ENCODE assay signal across 16 cellular contexts in the genomic region with DNA sequence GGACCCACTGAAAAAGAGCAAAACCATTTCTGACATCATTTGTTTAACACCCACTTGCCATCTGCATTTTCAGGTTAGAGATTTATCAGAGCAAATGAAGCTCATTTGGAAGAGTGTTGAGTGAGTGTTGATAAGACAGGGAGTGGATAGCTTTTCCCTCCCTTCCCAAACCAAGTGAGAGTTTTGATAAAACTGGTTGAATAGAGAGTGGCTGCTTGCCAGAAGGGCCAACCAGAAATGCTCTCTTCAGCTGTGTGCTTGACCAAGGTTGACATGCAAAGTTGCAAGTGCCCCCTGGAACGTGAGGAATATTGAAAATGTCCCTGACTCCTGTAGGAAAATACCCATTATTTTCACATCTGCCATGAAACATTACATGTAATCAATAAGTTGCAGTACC.
DNase-seq lines count a peak whose midpoint lies in the region; ATAC-seq and TF ChIP-seq lines count a peak whose summit lies in the region.
"Had no signal": no experiment of that assay in that cellular context is flagged by ENCODE, and none has a peak within 500 bp of the region (broad histone marks: within the 10 kb centered on the region; RNA-seq: fewer than 3 reads in every experiment).

No MANE protein-coding gene starts in this region.

- H3K27me3 Mint-ChIP-seq in endodermal cell (ENCODE audit: insufficient read depth) = no peaks in the 10 kb centered on the region
- H3K27me3 Mint-ChIP-seq: CD4-positive, CD25-positive, alpha-beta regulatory T cell; CD8-positive, alpha-beta memory T cell had no signal

- H3K4me1 Mint-ChIP-seq in endodermal cell = peaks cover 11% of the 10 kb centered on the region
- H3K4me1 Mint-ChIP-seq: CD4-positive, CD25-positive, alpha-beta regulatory T cell; CD8-positive, alpha-beta memory T cell had no signal

- intact Hi-C loops in left cardiac atrium (cut with DNase I) = no loop called here
- intact Hi-C loops in heart right ventricle (cut with DNase I) = no loop called here
- intact Hi-C loops in thyroid gland (cut with DNase I) = no loop called here

- no peak overlapping the region for H3K4me3 Mint-ChIP-seq in endodermal cell
- H3K4me3 Mint-ChIP-seq: CD4-positive, CD25-positive, alpha-beta regulatory T cell; CD8-positive, alpha-beta memory T cell; H9 had no signal

- no peaks in the 10 kb centered on the region for H3K79me1 ChIP-seq in mesendoderm (ENCODE audit: low read length)

- no peaks in the 10 kb centered on the region for H3K27me3 ChIP-seq in heart right ventricle
- H3K27me3 ChIP-seq in mesendoderm (ENCODE audit: insufficient read depth, low read length, poor library complexity) = no peaks in the 10 kb centered on the region
- H3K27me3 ChIP-seq in thyroid gland = no peaks in the 10 kb centered on the region
- H3K27me3 ChIP-seq in endodermal cell (ENCODE audit: control insufficient read depth, insufficient read depth, low read length, poor library complexity, severe bottlenecking) = no peaks in the 10 kb centered on the region
- H3K27me3 ChIP-seq: BE2C had no signal

- no peak overlapping the region for H3K23ac ChIP-seq in mesendoderm (ENCODE audit: low read length)

- no peak overlapping the region for H2BK15ac ChIP-seq in mesendoderm (replicated peaks; ENCODE audit: low read depth)

- no peak overlapping the region for H3K27ac Mint-ChIP-seq in endodermal cell
- H3K27ac Mint-ChIP-seq: CD4-positive, CD25-positive, alpha-beta regulatory T cell; CD8-positive, alpha-beta memory T cell; H9 had no signal

- H4K8ac ChIP-seq in mesendoderm (ENCODE audit: low read depth, low read length) = no peak overlapping the region

- no peak overlapping the region for H4K5ac ChIP-seq in mesendoderm (ENCODE audit: low read length)

- H3K56ac ChIP-seq in mesendoderm (ENCODE audit: low read length) = no peak overlapping the region

- H2BK120ac ChIP-seq in mesendoderm (ENCODE audit: low read depth, low read length) = peak overlapping the region; percentile 28

- TF ChIP-seq CTCF in heart right ventricle (IDR thresholded peaks at IDR 0.05) (no peak), thyroid gland (IDR thresholded peaks at IDR 0.05) (no peak), endodermal cell (conservative IDR thresholded peaks at IDR 0.05) (no peak)

- H3K18ac ChIP-seq in mesendoderm (ENCODE audit: low read length) = no peak overlapping the region

- peak; percentile 23 to 68 for ATAC-seq in left cardiac atrium
- no peak for ATAC-seq in heart right ventricle
- ATAC-seq in GM21717 (IDR thresholded peaks at IDR 0.05; ENCODE audit: unreplicated experiment) = no peak

- no peak overlapping the region for H3K4ac ChIP-seq in mesendoderm (ENCODE audit: low read depth, low read length)

- no peaks in the 10 kb centered on the region for H3K36me3 Mint-ChIP-seq in endodermal cell (ENCODE audit: low read depth)
- H3K36me3 Mint-ChIP-seq: CD4-positive, CD25-positive, alpha-beta regulatory T cell; CD8-positive, alpha-beta memory T cell had no signal

- no peaks in the 10 kb centered on the region for H3K79me2 ChIP-seq in mesendoderm (ENCODE audit: control insufficient read depth, insufficient read depth, low read length)

- no peak overlapping the region for H3K9ac ChIP-seq in mesendoderm (ENCODE audit: low read length)
- no peak overlapping the region for H3K9ac ChIP-seq in endodermal cell (ENCODE audit: extremely low read depth, low read length, poor library complexity, severe bottlenecking)

- no peaks in the 10 kb centered on the region for H3K9me3 ChIP-seq in heart right ventricle
- H3K9me3 ChIP-seq in thyroid gland = no peaks in the 10 kb centered on the region
- H3K9me3 ChIP-seq in endodermal cell (ENCODE audit: control insufficient read depth, low read length) = no peaks in the 10 kb centered on the region
- H3K9me3 ChIP-seq: BE2C had no signal

- no peak overlapping the region for H3K27ac ChIP-seq in heart right ventricle
- no peak overlapping the region for H3K27ac ChIP-seq in mesendoderm (ENCODE audit: low read depth, low read length)
- H3K27ac ChIP-seq in thyroid gland = peak overlapping the region in 1 of 3 donors; percentile 1
- H3K27ac ChIP-seq in endodermal cell (ENCODE audit: low read depth, low read length) = no peak overlapping the region

- no peaks in the 10 kb centered on the region for H3K9me3 Mint-ChIP-seq in endodermal cell
- H3K9me3 Mint-ChIP-seq: H9 had no signal

- no peak overlapping the region for H2AK5ac ChIP-seq in mesendoderm (ENCODE audit: low read length)

- peak; percentile 78 for DNase-seq in NCI-H748 (lab: John Stamatoyannopoulos, UW; ENCODE audit: unreplicated experiment)
- no peak for DNase-seq in NCI-H748 treated with DMSO at 0.1 percent for 48 hours (lab: John Stamatoyannopoulos, UW)
- no peak for DNase-seq in left cardiac atrium
- DNase-seq in heart right ventricle = no peak
- DNase-seq in mesendoderm = peak; percentile 25
- peak; percentile 60 to 62 for DNase-seq in thyroid gland
- no peak for DNase-seq in endodermal cell
- DNase-seq: ACHN; BE2C; C1 segment of cervical spinal cord; CD4-positive, CD25-positive, alpha-beta regulatory T cell; CD8-positive, alpha-beta memory T cell; GF-D8; H9; IMR-90 had no signal

- no peak for TF ChIP-seq POLR2A in thyroid gland (IDR thresholded peaks at IDR 0.05)

- WGBS in heart right ventricle, 2 donors = 29 to 53% methylated on average over 1 of the region's 1 CpG
- no CpG with 5 or more reads among the region's 1 CpG for WGBS in mesendoderm (ENCODE audit: extremely low coverage, insufficient coverage, low lambda C conversion rate)
- WGBS in thyroid gland, 2 donors = 24 to 48% methylated on average over 1 of the region's 1 CpG
- 81% methylated on average over 1 of the region's 1 CpG; no CpG with 5 or more reads in 1 of the 2 experiments for WGBS in endodermal cell (ENCODE audit: insufficient coverage in 1 of 2, insufficient read length in 1 of 2), 2 experiments

- H3K4me1 ChIP-seq in heart right ventricle = no peaks in the 10 kb centered on the region
- no peaks in the 10 kb centered on the region for H3K4me1 ChIP-seq in mesendoderm (ENCODE audit: control insufficient read depth, low read depth, low read length)
- peaks cover 5 to 13% of the 10 kb centered on the region in 2 donors for H3K4me1 ChIP-seq in thyroid gland
- peaks cover 3% of the 10 kb centered on the region for H3K4me1 ChIP-seq in endodermal cell (ENCODE audit: control insufficient read depth, insufficient read depth, low read length)
- H3K4me1 ChIP-seq: BE2C had no signal

- H3K4me2 ChIP-seq in mesendoderm (ENCODE audit: low read length) = no peak overlapping the region

- no peak overlapping the region for H3K4me3 ChIP-seq in heart right ventricle
- H3K4me3 ChIP-seq in mesendoderm (ENCODE audit: low read length) = no peak overlapping the region
- no peak overlapping the region for H3K4me3 ChIP-seq in thyroid gland (replicated peaks in 1 of 3)
- H3K4me3 ChIP-seq in endodermal cell (ENCODE audit: low read length) = no peak overlapping the region

- H2BK5ac ChIP-seq in mesendoderm (ENCODE audit: low read length) = no peak overlapping the region

- H3K36me3 ChIP-seq in heart right ventricle (no peaks in the 10 kb centered on the region), mesendoderm (ENCODE audit: control insufficient read depth, insufficient read depth, low read length) (no peaks in the 10 kb centered on the region), thyroid gland (no peaks in the 10 kb centered on the region), endodermal cell (ENCODE audit: control insufficient read depth, insufficient read depth, low read length) (no peaks in the 10 kb centered on the region)
- H3K36me3 ChIP-seq: BE2C had no signal

Comparison
In these comparisons a context has a peak if more than half of its experiments do, and no peak if none do; other contexts are left out.
1. DNase-seq: peak in NCI-H748 (single experiment), mesendoderm (single experiment) and thyroid gland (2 of 2); none in NCI-H748 treated with DMSO at 0.1 percent for 48 hours (single experiment), left cardiac atrium (single experiment), heart right ventricle (0 of 2) and endodermal cell (single experiment).
2. ATAC-seq: peak in left cardiac atrium (2 of 2); none in heart right ventricle (0 of 8) and GM21717 (single experiment).